8 cellular contexts compared by ENCODE assay signal in genomic region chr19:46346821-46347571, GRCh38. TPM values are rescaled to one million over a fixed set of nuclear protein-coding genes. Genes with fewer than 3 reads are reported as not detected.
DNase-seq lines count a peak whose midpoint lies in the region; ATAC-seq, FAIRE-seq and TF ChIP-seq lines count a peak whose summit lies in the region.

PPP5C (plus strand) TSS chr19:46347087; CDS start chr19:46347097, 10 bp downstream.

- H3K36me3 ChIP-seq in PC-9 (ENCODE audit: low read depth) (no peaks in the 10 kb centered on the region), mucosa of rectum (ENCODE audit: control insufficient read depth in 2 of 2, insufficient read depth in 2 of 2, low read length in 2 of 2) (no peaks in the 10 kb centered on the region)

- H2AFZ ChIP-seq in PC-9: peak within 1 kb of the TSS; percentile 100

- peak within 1 kb of the TSS; percentile 94 to 97 for H3K9ac ChIP-seq in mucosa of rectum (ENCODE audit: low read depth in 1 of 2, low read length in 2 of 2)

- H3K4me2 ChIP-seq in PC-9: peak within 1 kb of the TSS; percentile 94

- H3F3A ChIP-seq in PC-9 (ENCODE audit: insufficient read depth, low read depth): peaks cover 8% of the 10 kb centered on the region; the same call in 1 of the 2 replicates

- H3K27me3 ChIP-seq in PC-9 (ENCODE audit: insufficient read depth, low read depth) (peaks cover 13% of the 10 kb centered on the region), mucosa of rectum (ENCODE audit: control insufficient read depth in 2 of 2, insufficient read depth in 2 of 2, low read length in 2 of 2) (no peaks in the 10 kb centered on the region)

- no peaks in the 10 kb centered on the region for H3K9me3 ChIP-seq in PC-9 (ENCODE audit: insufficient read depth, low read depth)
- no peaks in the 10 kb centered on the region for H3K9me3 ChIP-seq in mucosa of rectum (ENCODE audit: control insufficient read depth in 2 of 2, low read length in 2 of 2)

- POLR2A ChIA-PET in PC-9 (lab: Charles Lee; ENCODE audit: unreplicated experiment): interaction anchor here (0.7 kb wide), 2 partner anchors 76 to 928 kb away, joined by 8 to 33 read pairs; partner anchors contain the start of gene INAFM1

- no TSS peak for BruUV-seq in PC-9 (replicated peaks; lab: Mats Ljungman, UMichigan)

- peaks cover 48% of the 10 kb centered on the region for H3K79me2 ChIP-seq in PC-9 (ENCODE audit: low read depth)

- intact Hi-C loops in PC-9 (cut with micrococcal nuclease; ENCODE audit: unreplicated experiment): loop anchor here (1.0 to 2.0 kb wide), 4 partner anchors 26 to 66 kb away; no protein-coding TSS in a partner anchor

- TF ChIP-seq CTCF in D721Med (IDR thresholded peaks at IDR 0.05; ENCODE audit: insufficient read depth, missing control alignments) (peak; percentile 71), PC-9 (conservative IDR thresholded peaks at IDR 0.05) (peak; percentile 97)

- H3K4me3 ChIP-seq in Jurkat, Clone E6-1 (ENCODE audit: low read length): peak within 1 kb of the TSS; percentile 89
- peak within 1 kb of the TSS; percentile 97 for H3K4me3 ChIP-seq in PC-9
- H3K4me3 ChIP-seq in mucosa of rectum (ENCODE audit: low read length in 2 of 2): peak within 1 kb of the TSS; percentile 87 to 97

- H4K20me1 ChIP-seq in PC-9 (ENCODE audit: insufficient read depth): peaks cover 18% of the 10 kb centered on the region

- CTCF ChIA-PET in PC-9 (lab: Charles Lee): interaction anchor here (0.6 to 1.1 kb wide), 10 partner anchors 24 to 1926 kb away, joined by 3 to 12 read pairs (median 6); partner anchors contain the start of gene NAPA

- peak; percentile 48 for ATAC-seq in GM21515 (IDR thresholded peaks at IDR 0.05; ENCODE audit: unreplicated experiment)

- peaks cover 12% of the 10 kb centered on the region for H3K4me1 ChIP-seq in PC-9 (replicated peaks; ENCODE audit: insufficient read depth)
- peaks cover 37 to 45% of the 10 kb centered on the region in 2 donors for H3K4me1 ChIP-seq in mucosa of rectum (ENCODE audit: control insufficient read depth in 2 of 2, insufficient read depth in 2 of 2, low read length in 2 of 2)

- H3K27ac ChIP-seq in PC-9 (peak within 1 kb of the TSS; percentile 20; the same call in 1 of the 2 replicates), mucosa of rectum (ENCODE audit: low read depth in 2 of 2, low read length in 2 of 2) (peak within 1 kb of the TSS; percentile 87 to 91)

- TF ChIP-seq POLR2A in erythroblast (IDR thresholded peaks at IDR 0.05; ENCODE audit: low read length): peak; percentile 80

- no peak for FAIRE-seq in D721Med (lab: Jason Lieb, UNC)

- no peaks in the 10 kb centered on the region for H3K9me2 ChIP-seq in PC-9 (ENCODE audit: insufficient read depth)

- DNase-seq in D721Med (ENCODE audit: insufficient read length, low spot score) (peak; percentile 95), PC-9 (peak; percentile 86 to 93), erythroblast (lab: John Stamatoyannopoulos, UW) (peak; percentile 96 to 97)
- peak; percentile 87 for DNase-seq in Jurkat, Clone E6-1 (ENCODE audit: low read depth, low spot score)
- peak; percentile 84 for DNase-seq in activated T-cell treated with anti-CD3 and anti-CD28 coated beads, Interleukin-2, amount 50 U/mL, for 1 hour
- peak; percentile 92 for DNase-seq in stimulated activated CD8-positive, alpha-beta memory T cell treated with anti-CD3 and anti-CD28 coated beads, Interleukin-4, amount 100 ng/mL, for 48 hours

RNA-seq across cellular contexts. Expression of gene PPP5C, which starts in this region (rescaled TPM):
- 134 TPM for polyA plus RNA-seq in Jurkat, Clone E6-1 (2012; ENCODE audit: insufficient read depth, insufficient read length)
- total RNA-seq in PC-9 (2021): 74.7 and 85.4 TPM in 2 replicates

Comparison
In these comparisons a context has a peak if more than half of its experiments do, and no peak if none do; other contexts are left out.
1. Peak in every context shown above with its lines: DNase-seq, ATAC-seq, H3K4me3 ChIP-seq and H3K27ac ChIP-seq.